ENCODE assay signal across 1 cellular context in the genomic region with DNA sequence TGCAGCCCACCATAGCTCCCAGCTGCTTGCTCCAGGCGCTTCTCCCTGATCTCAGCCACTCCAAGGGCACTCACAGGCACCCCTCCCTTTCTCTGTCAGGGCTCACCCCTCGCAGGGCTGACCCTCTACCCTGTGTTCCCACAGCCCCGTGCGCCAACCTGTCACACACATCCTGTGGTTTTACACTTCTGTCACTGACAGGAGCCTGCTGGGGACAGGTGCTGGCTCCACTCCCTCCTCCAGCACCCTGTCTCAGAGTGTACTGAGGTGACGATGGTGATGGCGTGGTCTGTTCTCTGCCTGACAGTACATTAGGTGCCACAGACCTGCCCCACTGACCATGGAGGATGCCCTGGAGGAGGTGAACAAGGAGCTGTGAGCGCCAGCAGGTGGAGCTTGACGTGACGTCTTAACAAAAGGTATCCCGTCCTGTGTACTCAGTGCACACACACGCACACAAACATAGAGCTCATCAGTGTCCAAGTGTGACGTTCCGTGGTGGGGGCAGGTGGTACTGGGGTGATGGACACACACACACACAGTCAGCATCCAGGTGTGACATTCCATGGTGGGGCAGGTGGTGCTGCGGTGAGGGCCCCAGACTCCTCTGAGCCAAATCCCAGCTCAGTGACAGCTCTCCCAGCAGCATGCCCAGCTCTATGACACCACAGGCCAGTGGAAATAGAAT.
TF ChIP-seq lines count a peak whose summit lies in the region.

No MANE protein-coding gene starts in this region.

TF ChIP-seq in GM12891, 5 proteins besides CTCF, POLR2A, EP300 and RAD21:
- TF ChIP-seq POLR2AphosphoS5 (IDR thresholded peaks at IDR 0.05; ENCODE audit: low read depth, low read length), result peak; percentile 61; the same call in 1 of the 2 replicates
- TF ChIP-seq SPI1 (IDR thresholded peaks at IDR 0.05; ENCODE audit: low read depth, low read length), result no peak
- TF ChIP-seq TAF1 (IDR thresholded peaks at IDR 0.05; ENCODE audit: low read depth, low read length), result no peak
